26 cellular contexts compared by ENCODE assay signal in the genomic region with DNA sequence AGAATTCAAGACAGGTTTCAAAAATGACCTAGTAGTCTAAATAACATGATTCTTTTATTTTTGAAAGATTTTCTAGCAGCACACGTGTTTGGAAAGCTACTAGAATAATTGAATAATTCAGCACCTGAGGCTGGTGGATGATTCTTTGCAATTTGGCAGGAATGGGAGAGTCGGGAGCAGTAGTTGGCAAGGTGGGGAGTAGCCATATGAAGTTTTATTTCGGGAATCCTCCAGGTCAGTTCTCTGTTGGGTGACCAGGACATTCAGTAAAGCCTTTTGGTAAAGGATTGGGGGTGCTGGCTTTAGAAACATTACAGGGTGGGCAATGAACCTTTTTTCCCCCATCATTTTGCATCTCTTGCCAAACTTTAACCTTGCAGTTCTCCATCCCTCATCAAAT.
"Had no signal": no experiment of that assay in that cellular context is flagged by ENCODE, and none has a peak within 500 bp of the region (broad histone marks: within the 10 kb centered on the region; RNA-seq: fewer than 3 reads in every experiment).

No MANE protein-coding gene starts in this region.

- H3K4me3 Mint-ChIP-seq: immature natural killer cell; mesothelial cell of epicardium; naive B cell; natural killer cell; nephron progenitor cell; stimulated activated naive B cell treated with anti-CD40 and anti-IgM and Interleukin-4, amounts not matched to agents 10 μg/mL and 1 μg/mL and 100 μg/mL, for 72 hours had no signal

- ATAC-seq: left colon; left lung; lower lobe of right lung; natural killer cell; right lobe of liver; stimulated activated naive B cell treated with anti-CD40 and anti-IgM and Interleukin-4, amounts not matched to agents 10 μg/mL and 1 μg/mL and 100 μg/mL, for 72 hours; stimulated activated naive CD8-positive, alpha-beta T cell treated with anti-CD3 and anti-CD28 coated beads, Interleukin-15, Interleukin-2, amounts not matched to agents 100 U/mL and 50 U/mL, for 24 hours had no signal

- FAIRE-seq: islet of Langerhans, kidney had no signal

- H3K36me3 Mint-ChIP-seq: mesothelial cell of epicardium, natural killer cell had no signal

- DNase-seq: immature natural killer cell; kidney; left colon; left lung; lower lobe of right lung; mammary epithelial cell; mesendoderm; naive B cell; natural killer cell; nephron progenitor cell; ovary; right lobe of liver; stimulated activated CD4-positive, alpha-beta T cell treated with anti-CD3 and anti-CD28 coated beads, Interleukin-1b, Interleukin-23, amount 100 ng/mL, for 48 hours; stimulated activated CD4-positive, alpha-beta T cell treated with anti-CD3 and anti-CD28 coated beads, Interleukin-2, amount 100 ng/mL, for 48 hours; stimulated activated naive B cell treated with anti-CD40 and anti-IgM and Interleukin-4, amounts not matched to agents 10 μg/mL and 1 μg/mL and 100 μg/mL, for 72 hours; stimulated activated naive CD8-positive, alpha-beta T cell treated with anti-CD3 and anti-CD28 coated beads, Interleukin-15, Interleukin-2, amounts not matched to agents 100 U/mL and 50 U/mL, for 24 hours; stomach; testis; thyroid gland; transverse colon; upper lobe of left lung had no signal

- H3K9me3 ChIP-seq: left lung, lower lobe of right lung, ovary, right atrium auricular region, right lobe of liver, stomach, testis, thyroid gland, transverse colon, upper lobe of left lung, vagina had no signal

- H3K27ac Mint-ChIP-seq: immature natural killer cell; mesothelial cell of epicardium; naive B cell; natural killer cell; nephron progenitor cell; stimulated activated naive B cell treated with anti-CD40 and anti-IgM and Interleukin-4, amounts not matched to agents 10 μg/mL and 1 μg/mL and 100 μg/mL, for 72 hours had no signal

- H3K9me3 Mint-ChIP-seq: immature natural killer cell; mesothelial cell of epicardium; naive B cell; natural killer cell; nephron progenitor cell; stimulated activated naive B cell treated with anti-CD40 and anti-IgM and Interleukin-4, amounts not matched to agents 10 μg/mL and 1 μg/mL and 100 μg/mL, for 72 hours had no signal

- H3K27me3 Mint-ChIP-seq: naive B cell, progenitor cell of endocrine pancreas had no signal
